ENCODE assay signal across 8 cellular contexts in the genomic region with DNA sequence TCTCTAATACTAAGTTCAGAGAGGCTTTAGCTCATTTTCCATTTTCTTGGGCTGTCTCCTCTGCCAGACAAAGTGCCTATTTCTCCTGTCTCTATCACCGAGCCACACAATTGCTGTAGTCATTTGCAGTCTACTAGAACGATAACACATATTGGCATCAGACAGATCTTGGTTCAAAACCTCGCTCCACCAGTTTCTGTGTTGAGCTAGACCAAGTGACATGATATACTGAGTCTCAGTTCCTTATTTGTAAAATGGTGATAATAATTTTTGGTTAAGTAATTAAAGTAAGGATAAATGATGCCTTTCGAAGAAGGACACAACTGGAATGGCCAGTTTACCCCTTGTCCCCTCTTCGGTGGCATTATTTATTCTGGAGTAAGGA. TPM values are rescaled to one million over a fixed set of nuclear protein-coding genes. Genes with fewer than 3 reads are reported as not detected.
DNase-seq lines count a peak whose midpoint lies in the region; ATAC-seq and TF ChIP-seq lines count a peak whose summit lies in the region.

No MANE protein-coding gene starts in this region.

- H3K4me3 Mint-ChIP-seq in activated CD8-positive, alpha-beta memory T cell treated with anti-CD3 and anti-CD28 coated beads, Interleukin-2, amount 10 ng/mL, durations not matched to agents 7 days and 5 days = peak overlapping the region; percentile 82
- peak overlapping the region; percentile 97 for H3K4me3 Mint-ChIP-seq in activated naive CD8-positive, alpha-beta T cell treated with anti-CD3 and anti-CD28 coated beads, Interleukin-2, amount 50 U/mL, for 24 hours
- H3K4me3 Mint-ChIP-seq in naive B cell = peak overlapping the region; percentile 88 to 98 (median 95)

- no peak for DNase-seq in activated CD8-positive, alpha-beta memory T cell treated with anti-CD3 and anti-CD28 coated beads, Interleukin-2, amount 10 ng/mL, durations not matched to agents 7 days and 5 days
- DNase-seq in activated CD8-positive, alpha-beta memory T cell treated with anti-CD3 and anti-CD28 coated beads, Interleukin-2, amount 50 U/mL, for 48 hours = no peak
- DNase-seq in activated naive CD8-positive, alpha-beta T cell treated with anti-CD3 and anti-CD28 coated beads, Interleukin-2, amount 50 U/mL, for 24 hours = no peak
- no peak for DNase-seq in naive B cell
- DNase-seq in lower leg skin (ENCODE audit: low spot score in 2 of 2) = no peak
- DNase-seq in sciatic nerve (ENCODE audit: low spot score) = no peak
- DNase-seq in midbrain (lab: John Stamatoyannopoulos, UW) = no peak

- H3K4me1 Mint-ChIP-seq in activated CD8-positive, alpha-beta memory T cell treated with anti-CD3 and anti-CD28 coated beads, Interleukin-2, amount 10 ng/mL, durations not matched to agents 7 days and 5 days = peaks cover 40% of the 10 kb centered on the region
- peaks cover 50% of the 10 kb centered on the region for H3K4me1 Mint-ChIP-seq in activated naive CD8-positive, alpha-beta T cell treated with anti-CD3 and anti-CD28 coated beads, Interleukin-2, amount 50 U/mL, for 24 hours
- peaks cover 43 to 55% (median 44%) of the 10 kb centered on the region in 3 donors for H3K4me1 Mint-ChIP-seq in naive B cell

- CTCF ChIA-PET in activated CD8-positive, alpha-beta memory T cell treated with anti-CD3 and anti-CD28 coated beads, Interleukin-2, amount 10 ng/mL, durations not matched to agents 7 days and 5 days (lab: Charles Lee) = interaction anchor here (0.8 to 1.9 kb wide), 7 partner anchors 9 to 116 kb away, joined by 3 to 8 read pairs (median 4); no protein-coding TSS in a partner anchor

- no peak for ATAC-seq in activated CD8-positive, alpha-beta memory T cell treated with anti-CD3 and anti-CD28 coated beads, Interleukin-2, amount 10 ng/mL, durations not matched to agents 7 days and 5 days
- ATAC-seq in HG03103 (IDR thresholded peaks at IDR 0.05; ENCODE audit: low read depth, unreplicated experiment) = peak; percentile 19
- no peak for ATAC-seq in activated naive CD8-positive, alpha-beta T cell treated with anti-CD3 and anti-CD28 coated beads, Interleukin-2, amount 50 U/mL, for 24 hours
- ATAC-seq in naive B cell (ENCODE audit: low read depth in 2 of 2) = peak; percentile 64 to 69
- ATAC-seq in sciatic nerve = no peak

- H3K4me3 ChIP-seq in lower leg skin (ENCODE audit: low read depth, poor library complexity, severe bottlenecking) = no peak overlapping the region

- WGBS in lower leg skin, 2 donors = 71 to 72% methylated on average over 5 of the region's 5 CpGs

- H3K36me3 Mint-ChIP-seq in activated CD8-positive, alpha-beta memory T cell treated with anti-CD3 and anti-CD28 coated beads, Interleukin-2, amount 10 ng/mL, durations not matched to agents 7 days and 5 days = peaks cover 24% of the 10 kb centered on the region
- H3K36me3 Mint-ChIP-seq in activated naive CD8-positive, alpha-beta T cell treated with anti-CD3 and anti-CD28 coated beads, Interleukin-2, amount 50 U/mL, for 24 hours (ENCODE audit: low read depth) = peaks cover 29% of the 10 kb centered on the region
- H3K36me3 Mint-ChIP-seq in naive B cell = peaks cover 0 to 4% of the 10 kb centered on the region in 2 donors

- TF ChIP-seq CTCF in lower leg skin (IDR thresholded peaks at IDR 0.05) = no peak

- intact Hi-C loops in lower leg skin (cut with DNase I; ENCODE audit: low total_unique reads) = no loop called here
- intact Hi-C loops in sciatic nerve (cut with DNase I) = no loop called here

- peaks cover 9% of the 10 kb centered on the region for H3K27me3 Mint-ChIP-seq in activated CD8-positive, alpha-beta memory T cell treated with anti-CD3 and anti-CD28 coated beads, Interleukin-2, amount 10 ng/mL, durations not matched to agents 7 days and 5 days
- H3K27me3 Mint-ChIP-seq in activated naive CD8-positive, alpha-beta T cell treated with anti-CD3 and anti-CD28 coated beads, Interleukin-2, amount 50 U/mL, for 24 hours = no peaks in the 10 kb centered on the region
- peaks cover 8 to 11% (median 11%) of the 10 kb centered on the region in 3 donors for H3K27me3 Mint-ChIP-seq in naive B cell

- H3K27ac Mint-ChIP-seq in activated CD8-positive, alpha-beta memory T cell treated with anti-CD3 and anti-CD28 coated beads, Interleukin-2, amount 10 ng/mL, durations not matched to agents 7 days and 5 days = peak overlapping the region; percentile 85
- peak overlapping the region; percentile 90 for H3K27ac Mint-ChIP-seq in activated naive CD8-positive, alpha-beta T cell treated with anti-CD3 and anti-CD28 coated beads, Interleukin-2, amount 50 U/mL, for 24 hours
- peak overlapping the region; percentile 97 to 100 (median 100) for H3K27ac Mint-ChIP-seq in naive B cell

- TF ChIP-seq POLR2A in lower leg skin (IDR thresholded peaks at IDR 0.05) = no peak

- H3K9me3 Mint-ChIP-seq in activated CD8-positive, alpha-beta memory T cell treated with anti-CD3 and anti-CD28 coated beads, Interleukin-2, amount 10 ng/mL, durations not matched to agents 7 days and 5 days (ENCODE audit: low read depth) = no peaks in the 10 kb centered on the region
- H3K9me3 Mint-ChIP-seq in activated naive CD8-positive, alpha-beta T cell treated with anti-CD3 and anti-CD28 coated beads, Interleukin-2, amount 50 U/mL, for 24 hours = no peaks in the 10 kb centered on the region
- H3K9me3 Mint-ChIP-seq in naive B cell = peaks cover 0 to 2% (median 0%) of the 10 kb centered on the region in 7 donors

RNA-seq across cellular contexts. Expression of gene RAB7A, which starts 0.4 kb away (rescaled TPM):
- total RNA-seq in activated CD8-positive, alpha-beta memory T cell treated with anti-CD3 and anti-CD28 coated beads, Interleukin-2, amount 10 ng/mL, durations not matched to agents 7 days and 5 days = 100 to 1,000 TPM; 184 to 238 TPM
- polyA plus RNA-seq in naive B cell (ENCODE audit: low read depth in 6 of 6) = 100 to 1,000 TPM; 165 to 252 (median 189) TPM
- total RNA-seq in lower leg skin (100 to 1,000 TPM in 3 of 4 donors, 10 to 100 TPM in 1; 82.0 to 127 (median 114) TPM), sciatic nerve (233 TPM)

Comparison
In these comparisons a context has a peak if more than half of its experiments do, and no peak if none do; other contexts are left out.
1. ATAC-seq: peak in HG03103 (single experiment) and naive B cell (2 of 2); none in activated CD8-positive, alpha-beta memory T cell treated with anti-CD3 and anti-CD28 coated beads, Interleukin-2, amount 10 ng/mL, durations not matched to agents 7 days and 5 days (single experiment), activated naive CD8-positive, alpha-beta T cell treated with anti-CD3 and anti-CD28 coated beads, Interleukin-2, amount 50 U/mL, for 24 hours (single experiment) and sciatic nerve (single experiment).
2. Peak in every context shown above with its lines, with median percentiles within 50 percentile points of each other: H3K27ac Mint-ChIP-seq and H3K4me3 Mint-ChIP-seq.